1 cellular context compared by ENCODE assay signal in the genomic region with DNA sequence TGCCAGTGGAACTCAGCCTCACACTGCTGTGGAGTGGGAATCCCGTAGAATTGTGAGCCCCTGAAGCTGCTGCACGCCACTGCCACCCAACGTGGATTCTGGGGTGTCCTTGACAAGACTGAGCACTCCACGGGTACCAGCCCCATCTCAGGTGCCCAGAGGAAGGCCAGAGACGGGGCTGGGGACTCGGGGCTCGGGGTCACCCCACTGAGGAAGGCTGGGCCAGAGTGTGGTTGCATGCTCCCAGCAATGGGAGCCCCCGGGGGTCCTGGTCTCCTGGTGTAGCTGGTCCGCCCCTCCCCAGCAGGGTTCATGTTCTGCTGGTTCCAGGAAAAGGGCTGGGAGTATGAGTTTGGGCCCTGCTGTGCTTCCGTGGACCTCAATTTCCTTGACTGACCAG.
TF ChIP-seq lines count a peak whose summit lies in the region.

No MANE protein-coding gene starts in this region.

TF ChIP-seq in K562, 482 proteins besides CTCF, POLR2A, EP300 and RAD21:
- no peak for TF ChIP-seq PTRF (tag; IDR thresholded peaks at IDR 0.05)
- TF ChIP-seq POLR2G (IDR thresholded peaks at IDR 0.05; ENCODE audit: low read depth, low read length): peak; percentile 55; the same call in 1 of the 2 replicates
